In genomic region chr9:37784640-37785483, GRCh38 we compare ENCODE assay signal across 8 cellular contexts. TPM values are rescaled to one million over a fixed set of nuclear protein-coding genes. Genes with fewer than 3 reads are reported as not detected.
A peak's percentile ranks its signal among the peaks of the same experiment; 100 is the strongest.
DNase-seq lines count a peak whose midpoint lies in the region; ATAC-seq, FAIRE-seq and TF ChIP-seq lines count a peak whose summit lies in the region.

Gene EXOSC3 (minus strand): TSS chr9:37785064. CDS start chr9:37785044, 20 bp downstream.

- POLR2A ChIA-PET in activated CD4-positive, alpha-beta T cell treated with anti-CD3 and anti-CD28 coated beads, Interleukin-2, amount 10 ng/mL, durations not matched to agents 7 days and 5 days (lab: Charles Lee): interaction anchor here (1.6 kb wide), 1 partner anchor 16 kb away, joined by 7 read pairs; the partner anchor contains the start of gene DCAF10
- POLR2A ChIA-PET in HepG2 (lab: Yijun Ruan, JAX): interaction anchor here (0.6 to 2.0 kb wide), 15 partner anchors 8 to 319 kb away, joined by 3 to 29 read pairs (median 5); partner anchors contain the start of genes DCAF10, POLR1E, TOMM5 and TRMT10B

- no TSS peak for BruUV-seq in HepG2 (replicated peaks; lab: Mats Ljungman, UMichigan)

- peaks cover 39% of the 10 kb centered on the region for H3K36me3 Mint-ChIP-seq in activated CD4-positive, alpha-beta T cell treated with anti-CD3 and anti-CD28 coated beads, Interleukin-2, amount 10 ng/mL, durations not matched to agents 7 days and 5 days (ENCODE audit: low read depth)
- H3K36me3 Mint-ChIP-seq in dendritic cell treated with granulocyte-macrophage colony-stimulating factor and Interleukin-4, amounts not matched to agents 40 ng/mL and 50 ng/mL, for 4 days (ENCODE audit: low read depth): peaks cover 46% of the 10 kb centered on the region

- DNase-seq in GM19239 (ENCODE audit: insufficient read length, low spot score) (peak; percentile 87), NCI-H524 treated with DMSO at 0.1 percent for 48 hours (lab: John Stamatoyannopoulos, UW) (peak; percentile 45), HepG2 (ENCODE audit: low spot score) (peak; percentile 92)
- peak; percentile 91 for DNase-seq in activated CD4-positive, alpha-beta T cell treated with anti-CD3 and anti-CD28 coated beads, Interleukin-2, amount 10 ng/mL, durations not matched to agents 7 days and 5 days
- peak; percentile 89 for DNase-seq in stimulated activated CD4-positive, alpha-beta T cell treated with anti-CD3 and anti-CD28 coated beads, Interleukin-4, amount 100 ng/mL, for 24 hours

- WGBS in HepG2 (ENCODE audit: low lambda C conversion rate): 0% methylated on average over 13 of the region's 73 CpGs

- peaks cover 33% of the 10 kb centered on the region for H3K79me2 ChIP-seq in HepG2 (ENCODE audit: insufficient read depth, low read length)

- H3K4me3 Mint-ChIP-seq in activated CD4-positive, alpha-beta T cell treated with anti-CD3 and anti-CD28 coated beads, Interleukin-2, amount 10 ng/mL, durations not matched to agents 7 days and 5 days: peak within 1 kb of the TSS; percentile 98
- H3K4me3 Mint-ChIP-seq in dendritic cell treated with granulocyte-macrophage colony-stimulating factor and Interleukin-4, amounts not matched to agents 40 ng/mL and 50 ng/mL, for 4 days: peak within 1 kb of the TSS; percentile 100

- peaks cover 24 to 35% (median 31%) of the 10 kb centered on the region in 10 experiments for H3K4me1 ChIP-seq in BLaER1 treated with 17β-estradiol and CSF1 and Interleukin-3, amounts not matched to agents 10 nM and 100 nM
- peaks cover 40% of the 10 kb centered on the region for H3K4me1 ChIP-seq in HepG2 (ENCODE audit: insufficient read depth, low read length)

- H3K27me3 ChIP-seq in BLaER1 treated with 17β-estradiol and CSF1 and Interleukin-3, amounts not matched to agents 10 nM and 100 nM: no peaks in the 10 kb centered on the region
- no peaks in the 10 kb centered on the region for H3K27me3 ChIP-seq in HepG2 (ENCODE audit: control insufficient read depth in 1 of 2, insufficient read depth in 2 of 2, low read length in 2 of 2)

- TF ChIP-seq CTCF in HepG2 (CRISPR knock-in tag; IDR thresholded peaks at IDR 0.05): peak; percentile 59

- peaks cover 37 to 41% (median 39%) of the 10 kb centered on the region in 11 experiments for H3K36me3 ChIP-seq in BLaER1 treated with 17β-estradiol and CSF1 and Interleukin-3, amounts not matched to agents 10 nM and 100 nM
- H3K36me3 ChIP-seq in HepG2 (replicated peaks in 1 of 2; ENCODE audit: control insufficient read depth in 1 of 2, insufficient read depth in 2 of 2, low read length in 2 of 2): peaks cover 6 to 34% of the 10 kb centered on the region in 2 experiments; a peak in 4 of 5 replicates

- ATAC-seq in HG03457 (IDR thresholded peaks at IDR 0.05; ENCODE audit: unreplicated experiment) (peak; percentile 87), HepG2 (peak; percentile 96)

- peak within 1 kb of the TSS; percentile 68 to 94 (median 89) for H3K27ac ChIP-seq in BLaER1 treated with 17β-estradiol and CSF1 and Interleukin-3, amounts not matched to agents 10 nM and 100 nM
- peak within 1 kb of the TSS; percentile 87 for H3K27ac ChIP-seq in HepG2 (ENCODE audit: extremely low read length, insufficient read depth, low read length)

- TF ChIP-seq POLR2A in HepG2 (IDR thresholded peaks at IDR 0.05; ENCODE audit: insufficient read depth in 1 of 2, low read depth in 2 of 2, low read length in 2 of 2): peak; percentile 95 to 96

- CTCF ChIA-PET in activated CD4-positive, alpha-beta T cell treated with anti-CD3 and anti-CD28 coated beads, Interleukin-2, amount 10 ng/mL, durations not matched to agents 7 days and 5 days (lab: Charles Lee): interaction anchor here (0.7 to 1.7 kb wide), 4 partner anchors 10 to 254 kb away, joined by 3 to 6 read pairs (median 4); no protein-coding TSS in a partner anchor
- CTCF ChIA-PET in HepG2 (lab: Yijun Ruan, JAX; ENCODE audit: low intra/inter-chr PET ratio, low total read pairs): interaction anchor here (1.3 kb wide), 1 partner anchor 17 kb away, joined by 4 read pairs; the partner anchor contains the start of gene DCAF10

- peak; percentile 99 for FAIRE-seq in GM19239 (lab: Jason Lieb, UNC)
- FAIRE-seq in HepG2 (lab: Jason Lieb, UNC): peak; percentile 50

- peaks cover 43% of the 10 kb centered on the region for H3K4me1 Mint-ChIP-seq in activated CD4-positive, alpha-beta T cell treated with anti-CD3 and anti-CD28 coated beads, Interleukin-2, amount 10 ng/mL, durations not matched to agents 7 days and 5 days
- H3K4me1 Mint-ChIP-seq in dendritic cell treated with granulocyte-macrophage colony-stimulating factor and Interleukin-4, amounts not matched to agents 40 ng/mL and 50 ng/mL, for 4 days (ENCODE audit: low read depth): peaks cover 21% of the 10 kb centered on the region

- no peak within 1 kb of the TSS for H2AFZ ChIP-seq in HepG2 (ENCODE audit: low read length)

- no peaks in the 10 kb centered on the region for H3K27me3 Mint-ChIP-seq in activated CD4-positive, alpha-beta T cell treated with anti-CD3 and anti-CD28 coated beads, Interleukin-2, amount 10 ng/mL, durations not matched to agents 7 days and 5 days
- H3K27me3 Mint-ChIP-seq in dendritic cell treated with granulocyte-macrophage colony-stimulating factor and Interleukin-4, amounts not matched to agents 40 ng/mL and 50 ng/mL, for 4 days: peaks cover 5% of the 10 kb centered on the region

- H3K27ac Mint-ChIP-seq in activated CD4-positive, alpha-beta T cell treated with anti-CD3 and anti-CD28 coated beads, Interleukin-2, amount 10 ng/mL, durations not matched to agents 7 days and 5 days: peak within 1 kb of the TSS; percentile 99
- peak within 1 kb of the TSS; percentile 98 for H3K27ac Mint-ChIP-seq in dendritic cell treated with granulocyte-macrophage colony-stimulating factor and Interleukin-4, amounts not matched to agents 40 ng/mL and 50 ng/mL, for 4 days

- in situ Hi-C loops in HepG2 (cut with HindIII; ENCODE audit: extremely low pct_ligation_motif_present, low pct_unique_long_range_greater_than_20kb): no loop called here

- H3K9me3 ChIP-seq in BLaER1 treated with 17β-estradiol and CSF1 and Interleukin-3, amounts not matched to agents 10 nM and 100 nM (replicated peaks in 1 of 11): no peaks in the 10 kb centered on the region; a peak in 1 of 22 replicates
- H3K9me3 ChIP-seq in HepG2 (ENCODE audit: low read length): no peaks in the 10 kb centered on the region

- no peaks in the 10 kb centered on the region for H3K9me3 Mint-ChIP-seq in activated CD4-positive, alpha-beta T cell treated with anti-CD3 and anti-CD28 coated beads, Interleukin-2, amount 10 ng/mL, durations not matched to agents 7 days and 5 days
- H3K9me3 Mint-ChIP-seq in dendritic cell treated with granulocyte-macrophage colony-stimulating factor and Interleukin-4, amounts not matched to agents 40 ng/mL and 50 ng/mL, for 4 days: no peaks in the 10 kb centered on the region

- TF ChIP-seq RAD21 in HepG2 (CRISPR knock-in tag; IDR thresholded peaks at IDR 0.05): no peak; the same call in 1 of the 2 replicates

- peak within 1 kb of the TSS; percentile 76 to 96 (median 93) for H3K4me2 ChIP-seq in BLaER1 treated with 17β-estradiol and CSF1 and Interleukin-3, amounts not matched to agents 10 nM and 100 nM
- peak within 1 kb of the TSS; percentile 84 for H3K4me2 ChIP-seq in HepG2 (ENCODE audit: low read depth, low read length)

- H3K9ac ChIP-seq in BLaER1 treated with 17β-estradiol and CSF1 and Interleukin-3, amounts not matched to agents 10 nM and 100 nM: peak within 1 kb of the TSS; percentile 88 to 94 (median 90)
- peak within 1 kb of the TSS; percentile 91 for H3K9ac ChIP-seq in HepG2 (ENCODE audit: insufficient read depth, low read depth, low read length)

- intact Hi-C loops in dendritic cell treated with granulocyte-macrophage colony-stimulating factor and Interleukin-4, amounts not matched to agents 40 ng/mL and 50 ng/mL, for 4 days (cut with micrococcal nuclease): loop anchor here (1.0 kb wide), 1 partner anchor 15 kb away; the partner anchor contains the start of gene DCAF10
- intact Hi-C loops in HepG2 (cut with micrococcal nuclease; ENCODE audit: unreplicated experiment): loop anchor here (1.0 to 10.0 kb wide), 3 partner anchors 15 to 300 kb away; partner anchors contain the start of genes DCAF10, POLR1E and SLC25A51

- H3K4me3 ChIP-seq in BLaER1 treated with 17β-estradiol and CSF1 and Interleukin-3, amounts not matched to agents 10 nM and 100 nM: peak within 1 kb of the TSS; percentile 74 to 97 (median 86)
- H3K4me3 ChIP-seq in HepG2 (replicated peaks in 1 of 3; ENCODE audit: insufficient read depth in 1 of 3, low read depth in 2 of 3, low read length in 3 of 3): peak within 1 kb of the TSS; percentile 81 to 95 (median 95)

- H4K20me1 ChIP-seq in BLaER1 treated with 17β-estradiol and CSF1 and Interleukin-3, amounts not matched to agents 10 nM and 100 nM: peaks cover 9 to 48% (median 34%) of the 10 kb centered on the region in 11 experiments; a peak in 18 of 22 replicates
- H4K20me1 ChIP-seq in HepG2 (ENCODE audit: insufficient read depth, low read length): peaks cover 3% of the 10 kb centered on the region; the same call in 1 of the 2 replicates

- peak in 1 of 2 experiments; percentile 27; a peak in 1 of 4 replicates for TF ChIP-seq EP300 in HepG2 (IDR thresholded peaks at IDR 0.05; ENCODE audit: low read depth in 2 of 2, low read length in 2 of 2)
- TF ChIP-seq EP300 in HepG2 (CRISPR knock-in tag; IDR thresholded peaks at IDR 0.05; ENCODE audit: borderline replicate concordance): peak; percentile 34; the same call in 1 of the 2 replicates

RNA-seq across cellular contexts. Expression of gene EXOSC3, which starts in this region (rescaled TPM):
- 10 to 100 TPM; 77.5 to 84.0 TPM for total RNA-seq in activated CD4-positive, alpha-beta T cell treated with anti-CD3 and anti-CD28 coated beads, Interleukin-2, amount 10 ng/mL, durations not matched to agents 7 days and 5 days
- 68.7 and 98.1 TPM in 2 replicates for total RNA-seq in HepG2 (2016; rRNA removed; fragmentation: Illumina TruSeq; extraction: Trizol)
- total RNA-seq in HepG2 (2016; cell fraction: cytosol; rRNA removed; fragmentation: Illumina TruSeq; extraction: Trizol; ENCODE audit: low read depth): 16.9 and 18.1 TPM in 2 replicates
- 74.8 and 108 TPM in 2 replicates for total RNA-seq in HepG2 (2016; cell fraction: insoluble cytoplasmic fraction; rRNA removed; fragmentation: Illumina TruSeq; extraction: Trizol)
- 26.9 and 30.0 TPM in 2 replicates for total RNA-seq in HepG2 (2016; cell fraction: membrane; rRNA removed; fragmentation: Illumina TruSeq; extraction: Trizol)
- total RNA-seq in HepG2 (2016; cell fraction: nucleus; rRNA removed; fragmentation: Illumina TruSeq; extraction: Trizol): 36.8 and 38.1 TPM in 2 replicates
- polyA plus RNA-seq in HepG2 (2011; rRNA removed): 12.0 and 17.5 TPM in 2 replicates
- polyA plus RNA-seq in HepG2 (2011; cell fraction: cytosol; rRNA removed): 17.7 and 19.6 TPM in 2 replicates
- 19.9 and 35.1 TPM in 2 replicates for polyA plus RNA-seq in HepG2 (2011; cell fraction: nucleus; rRNA removed)
- 20.1 and 33.0 TPM in 2 replicates for polyA plus RNA-seq in HepG2 (2012)
- polyA plus RNA-seq in HepG2 (2016; cell fraction: cytosol; fragmentation: Illumina TruSeq; extraction: Trizol; ENCODE audit: low read depth): 18.6 and 21.1 TPM in 2 replicates
- 115 and 129 TPM in 2 replicates for polyA plus RNA-seq in HepG2 (2016; cell fraction: insoluble cytoplasmic fraction; fragmentation: Illumina TruSeq; extraction: Trizol; ENCODE audit: low read depth)
- polyA plus RNA-seq in HepG2 (2016; cell fraction: membrane; fragmentation: Illumina TruSeq; extraction: Trizol; ENCODE audit: low read depth): 21.5 and 24.3 TPM in 2 replicates
- 42.9 and 51.0 TPM in 2 replicates for polyA plus RNA-seq in HepG2 (2016; cell fraction: nucleus; fragmentation: Illumina TruSeq; extraction: Trizol; ENCODE audit: insufficient read depth, low read depth)
- 22.5 and 25.4 TPM in 2 replicates for polyA minus RNA-seq in HepG2 (2011; rRNA and poly(A)+ RNA removed; ENCODE audit: low replicate concordance)
- polyA minus RNA-seq in HepG2 (2011; cell fraction: cytosol; rRNA and poly(A)+ RNA removed): 18.1 and 24.0 TPM in 2 replicates
- polyA minus RNA-seq in HepG2 (2011; cell fraction: nucleus; rRNA and poly(A)+ RNA removed): 78.7 and 105 TPM in 2 replicates

Comparison
In these comparisons a context has a peak if more than half of its experiments do, and no peak if none do; other contexts are left out.
1. Peak in every context shown above with its lines: DNase-seq, ATAC-seq, H3K4me3 ChIP-seq and H3K27ac ChIP-seq.